8 cellular contexts compared by ENCODE assay signal in the genomic region with DNA sequence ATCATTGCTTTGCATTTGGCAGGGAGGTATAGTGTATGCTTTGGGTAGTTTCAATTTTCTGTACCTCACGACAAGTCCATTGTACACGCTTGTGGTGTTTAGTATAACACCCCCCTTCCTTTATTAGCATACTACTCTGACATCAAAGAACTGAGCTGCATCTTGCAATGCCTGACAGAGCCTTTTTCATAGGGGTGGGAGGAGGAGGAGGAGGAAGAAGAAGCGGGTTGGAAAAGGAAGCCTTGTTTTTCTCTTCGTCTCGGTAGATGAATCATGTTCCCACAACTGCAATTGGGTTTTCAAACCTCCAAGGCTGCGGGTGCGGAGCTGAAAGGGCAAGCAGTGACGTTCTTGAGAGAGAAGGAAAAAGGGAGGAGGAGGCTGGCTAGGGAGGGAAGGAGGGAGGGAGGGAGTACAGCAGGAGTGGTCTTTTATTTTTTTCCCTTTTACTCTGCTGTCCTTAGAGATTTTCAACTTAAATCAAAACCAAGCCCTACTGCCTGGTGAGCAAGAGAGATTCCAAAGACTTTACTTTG.
DNase-seq lines count a peak whose midpoint lies in the region; TF ChIP-seq lines count a peak whose summit lies in the region.

No MANE protein-coding gene starts in this region.

- H3K9me2 ChIP-seq in Karpas-422 (replicated peaks; ENCODE audit: insufficient read depth, low read length) = no peaks in the 10 kb centered on the region

- TF ChIP-seq CTCF in fibroblast of the aortic adventitia (IDR thresholded peaks at IDR 0.05; ENCODE audit: insufficient read depth, low read length) = no peak
- no peak for TF ChIP-seq CTCF in neutrophil (IDR thresholded peaks at IDR 0.05)
- TF ChIP-seq CTCF in suprapubic skin (IDR thresholded peaks at IDR 0.05) = no peak

- H3K36me3 ChIP-seq in Karpas-422 (ENCODE audit: insufficient read depth, low read length) (no peaks in the 10 kb centered on the region), neutrophil (peaks cover 18% of the 10 kb centered on the region), suprapubic skin (no peaks in the 10 kb centered on the region)

- no peak overlapping the region for H2AFZ ChIP-seq in Karpas-422 (ENCODE audit: low read length)

- H3K4me1 ChIP-seq in Karpas-422 (ENCODE audit: low read length) (peaks cover 62% of the 10 kb centered on the region), neutrophil (ENCODE audit: control insufficient read depth in 1 of 2, insufficient read depth in 1 of 2, low read depth in 1 of 2, low read length in 1 of 2) (peaks cover 17 to 31% of the 10 kb centered on the region in 2 experiments), suprapubic skin (peaks cover 69% of the 10 kb centered on the region)

- H3K27ac ChIP-seq in Karpas-422 (ENCODE audit: low read length) (peak overlapping the region; percentile 49; the same call in 1 of the 2 replicates), neutrophil (peak overlapping the region; percentile 66), suprapubic skin (peak overlapping the region; percentile 77)

- H3K9ac ChIP-seq in Karpas-422 (ENCODE audit: low read length) = no peak overlapping the region

- peak; percentile 58 to 72 for TF ChIP-seq POLR2A in suprapubic skin (IDR thresholded peaks at IDR 0.05)

- no peaks in the 10 kb centered on the region for H4K20me1 ChIP-seq in Karpas-422 (ENCODE audit: insufficient read depth, low read depth, low read length)

- H3K4me3 ChIP-seq in Karpas-422 (ENCODE audit: low read length) (peak overlapping the region; percentile 8; the same call in 1 of the 2 replicates), fibroblast of the aortic adventitia (ENCODE audit: low read depth, low read length) (peak overlapping the region; percentile 82), neutrophil (ENCODE audit: low read depth in 1 of 2, low read length in 1 of 2) (no peak overlapping the region), suprapubic skin (peak overlapping the region; percentile 52)

- no peak for TF ChIP-seq EP300 in suprapubic skin (IDR thresholded peaks at IDR 0.05)

- H3K9me3 ChIP-seq in Karpas-422 (ENCODE audit: low read length) (no peaks in the 10 kb centered on the region), neutrophil (no peaks in the 10 kb centered on the region), suprapubic skin (no peaks in the 10 kb centered on the region)

- H3K27me3 ChIP-seq in Karpas-422 (ENCODE audit: low read length) = no peaks in the 10 kb centered on the region
- H3K27me3 ChIP-seq in neutrophil = no peaks in the 10 kb centered on the region
- no peaks in the 10 kb centered on the region for H3K27me3 ChIP-seq in suprapubic skin

- peak overlapping the region; percentile 11 for H3K4me2 ChIP-seq in Karpas-422 (ENCODE audit: low read depth, low read length, poor library complexity, severe bottlenecking)

- under 1% methylated on average over 8 of the region's 8 CpGs for WGBS in suprapubic skin

- DNase-seq in NOMO-1 treated with DMSO at 0.1 percent for 48 hours (lab: John Stamatoyannopoulos, UW; ENCODE audit: unreplicated experiment) (peak; percentile 42), NOMO-1 treated with dmso at 0.1 percent for 144 hours (lab: John Stamatoyannopoulos, UW; ENCODE audit: unreplicated experiment) (no peak), Karpas-422 (no peak), fibroblast of the aortic adventitia (ENCODE audit: low read depth) (peak; percentile 97), suprapubic skin (ENCODE audit: low spot score in 2 of 2) (peak; percentile 87 to 88), DMS53 (lab: John Stamatoyannopoulos, UW) (no peak)
- DNase-seq in activated T-cell treated with anti-CD3 and anti-CD28 coated beads, Interleukin-2, amount 50 U/mL, for 1 hour = peak; percentile 64

- H3K79me2 ChIP-seq in Karpas-422 (ENCODE audit: low read length) = peaks cover 86% of the 10 kb centered on the region

Comparison
In these comparisons a context has a peak if more than half of its experiments do, and no peak if none do; other contexts are left out.
1. DNase-seq: peak in NOMO-1 treated with DMSO at 0.1 percent for 48 hours (single experiment), activated T-cell treated with anti-CD3 and anti-CD28 coated beads, Interleukin-2, amount 50 U/mL, for 1 hour (single experiment), fibroblast of the aortic adventitia (single experiment) and suprapubic skin (2 of 2); none in NOMO-1 treated with dmso at 0.1 percent for 144 hours (single experiment), Karpas-422 (single experiment) and DMS53 (single experiment).
2. H3K4me3 ChIP-seq: peak in Karpas-422 (single experiment), fibroblast of the aortic adventitia (single experiment) and suprapubic skin (single experiment); none in neutrophil (0 of 2).
3. Peak in every context shown above with its lines, with median percentiles within 50 percentile points of each other: H3K27ac ChIP-seq.